In genomic region chr1:150293433-150294253, GRCh38 we compare ENCODE assay signal across 2 cellular contexts.
A peak's percentile ranks its signal among the peaks of the same experiment; 100 is the strongest.
TF ChIP-seq lines count a peak whose summit lies in the region.

MRPS21 (plus strand) TSS chr1:150293861; CDS start chr1:150294367, 506 bp downstream.

TF ChIP-seq in IMR-90, 13 proteins besides CTCF, POLR2A, EP300 and RAD21:
- TF ChIP-seq MAZ (IDR thresholded peaks at IDR 0.05; ENCODE audit: borderline replicate concordance, low read depth, low read length): peak; percentile 38; the same call in 1 of the 2 replicates
- no peak for TF ChIP-seq USF2 (IDR thresholded peaks at IDR 0.05; ENCODE audit: low read depth, low read length)
- peak; percentile 50; the same call in 1 of the 2 replicates for TF ChIP-seq MAFK (IDR thresholded peaks at IDR 0.05; ENCODE audit: low read depth, low read length)
- TF ChIP-seq SMC3 (IDR thresholded peaks at IDR 0.05; ENCODE audit: low read depth, low read length): no peak
- TF ChIP-seq MXI1 (IDR thresholded peaks at IDR 0.05; ENCODE audit: borderline replicate concordance, low read depth, low read length): peak; percentile 90
- peak; percentile 73 for TF ChIP-seq CEBPB (IDR thresholded peaks at IDR 0.05; ENCODE audit: low read depth, low read length)
- no peak for TF ChIP-seq CHD1 (IDR thresholded peaks at IDR 0.05; ENCODE audit: low read depth, low read length)
- no peak; the same call in 1 of the 2 replicates for TF ChIP-seq NFE2L2 (IDR thresholded peaks at IDR 0.05; ENCODE audit: low read depth, low read length)
- TF ChIP-seq BHLHE40 (IDR thresholded peaks at IDR 0.05; ENCODE audit: low read depth, low read length): no peak
- no peak for TF ChIP-seq RFX5 (IDR thresholded peaks at IDR 0.05; ENCODE audit: low read depth, low read length)
- no peak for TF ChIP-seq ELK1 (IDR thresholded peaks at IDR 0.05; ENCODE audit: borderline replicate concordance, low read depth, low read length)

TF ChIP-seq in endothelial cell of umbilical vein, 7 proteins besides CTCF, POLR2A, EP300 and RAD21:
- TF ChIP-seq EZH2 (IDR thresholded peaks at IDR 0.05; ENCODE audit: borderline replicate concordance, low read depth, low read length, severe bottlenecking) (no peak), MAX (IDR thresholded peaks at IDR 0.05; ENCODE audit: insufficient read depth, insufficient read length) (peak; percentile 65), MYC (IDR thresholded peaks at IDR 0.05; ENCODE audit: low read depth, low read length) (peak; percentile 66), POLR2AphosphoS5 (IDR thresholded peaks at IDR 0.05; ENCODE audit: insufficient read depth, low read depth, low read length) (peak; percentile 93), JUN (IDR thresholded peaks at IDR 0.05; ENCODE audit: borderline replicate concordance, insufficient read depth, insufficient read length, low read depth) (peak; percentile 28), GATA2 (IDR thresholded peaks at IDR 0.05; ENCODE audit: insufficient read depth, insufficient read length, low read depth, low read length) (no peak), FOS (IDR thresholded peaks at IDR 0.05; ENCODE audit: borderline replicate concordance, insufficient read depth, low read length) (no peak)
